Comparison of ENCODE assay signal across 8 cellular contexts in the genomic region with DNA sequence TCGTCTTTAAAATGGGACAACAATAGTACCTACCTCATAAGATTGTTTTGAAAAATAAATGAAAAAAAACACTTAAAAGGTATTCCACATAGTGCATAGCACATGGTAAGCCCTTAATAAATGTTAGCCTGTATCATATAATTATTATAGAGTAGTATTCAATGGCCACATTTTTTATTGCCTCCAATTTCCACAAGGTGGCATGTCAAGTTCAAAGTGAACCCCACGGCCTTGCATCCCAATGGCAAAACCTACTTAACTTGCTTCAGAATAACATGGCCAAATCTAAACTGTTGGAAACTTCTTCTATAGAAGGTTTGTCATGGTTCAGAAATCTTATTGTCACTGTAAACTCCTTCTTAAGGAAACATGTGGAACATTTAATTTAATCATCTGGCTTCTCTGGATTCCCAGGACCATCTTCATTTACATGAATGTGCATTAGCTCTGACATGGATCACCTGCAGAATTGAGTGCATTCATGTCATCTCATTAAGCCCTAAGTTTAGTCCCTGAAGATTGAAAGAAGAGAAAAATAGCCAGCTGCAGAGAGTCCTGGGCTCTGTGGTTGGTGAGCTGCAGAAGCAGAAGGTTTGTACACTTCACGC.
DNase-seq lines count a peak whose midpoint lies in the region; ATAC-seq and TF ChIP-seq lines count a peak whose summit lies in the region.

No MANE protein-coding gene starts in this region.

- H3K36me3 ChIP-seq in heart left ventricle = peaks cover 0 to 17% (median 0%) of the 10 kb centered on the region in 9 donors

- TF ChIP-seq EP300 in Ishikawa (IDR thresholded peaks at IDR 0.05; ENCODE audit: borderline replicate concordance) = no peak

- peaks cover 66% of the 10 kb centered on the region for H3K4me1 Mint-ChIP-seq in activated B cell treated with CpG ODN at 0.5 μM for 24 hours
- peaks cover 59% of the 10 kb centered on the region for H3K4me1 Mint-ChIP-seq in stimulated activated memory B cell treated with anti-CD40 and anti-IgM and Interleukin-4, amounts not matched to agents 10 μg/mL and 1 μg/mL and 100 μg/mL, for 72 hours

- H3K4me3 Mint-ChIP-seq in activated B cell treated with CpG ODN at 0.5 μM for 24 hours = peak overlapping the region; percentile 15
- no peak overlapping the region for H3K4me3 Mint-ChIP-seq in stimulated activated memory B cell treated with anti-CD40 and anti-IgM and Interleukin-4, amounts not matched to agents 10 μg/mL and 1 μg/mL and 100 μg/mL, for 72 hours

- H3K36me3 Mint-ChIP-seq in activated B cell treated with CpG ODN at 0.5 μM for 24 hours (ENCODE audit: low read depth) = no peaks in the 10 kb centered on the region
- no peaks in the 10 kb centered on the region for H3K36me3 Mint-ChIP-seq in stimulated activated memory B cell treated with anti-CD40 and anti-IgM and Interleukin-4, amounts not matched to agents 10 μg/mL and 1 μg/mL and 100 μg/mL, for 72 hours

- WGBS in heart left ventricle, 4 donors = 61 to 72% (median 68%) methylated on average over 3 of the region's 3 CpGs

- CTCF ChIA-PET in activated B cell treated with CpG ODN at 0.5 μM for 24 hours (lab: Charles Lee) = interaction anchor here (0.7 to 3.6 kb wide), 23 partner anchors 18 to 267 kb away, joined by 3 to 51 read pairs (median 4); a partner anchor contains a TSS

- H3K9me3 Mint-ChIP-seq in activated B cell treated with CpG ODN at 0.5 μM for 24 hours = no peaks in the 10 kb centered on the region
- no peaks in the 10 kb centered on the region for H3K9me3 Mint-ChIP-seq in stimulated activated memory B cell treated with anti-CD40 and anti-IgM and Interleukin-4, amounts not matched to agents 10 μg/mL and 1 μg/mL and 100 μg/mL, for 72 hours

- no peak for TF ChIP-seq POLR2A in heart left ventricle (IDR thresholded peaks at IDR 0.05)

- POLR2A ChIA-PET in activated B cell treated with CpG ODN at 0.5 μM for 24 hours (lab: Charles Lee) = interaction anchor here (0.5 to 7.7 kb wide), 13 partner anchors 17 to 257 kb away, joined by 3 to 102 read pairs (median 9); a partner anchor contains a TSS

- intact Hi-C loops in activated B cell treated with CpG ODN at 0.5 μM for 24 hours (cut with micrococcal nuclease) = loop anchor here (1.0 to 10.0 kb wide), 8 partner anchors 23 to 655 kb away; a partner anchor contains a TSS
- intact Hi-C loops in heart left ventricle (cut with DNase I) = loop anchor here in 9 of 10 donors (1.0 to 10.0 kb wide), 8 partner anchors 162 to 655 kb away; a partner anchor contains a TSS

- H3K27me3 Mint-ChIP-seq in activated B cell treated with CpG ODN at 0.5 μM for 24 hours = no peaks in the 10 kb centered on the region
- H3K27me3 Mint-ChIP-seq in stimulated activated memory B cell treated with anti-CD40 and anti-IgM and Interleukin-4, amounts not matched to agents 10 μg/mL and 1 μg/mL and 100 μg/mL, for 72 hours = no peaks in the 10 kb centered on the region

- TF ChIP-seq CTCF in GM10266 (IDR thresholded peaks at IDR 0.05; ENCODE audit: control insufficient read depth, insufficient read depth, low read depth, missing control alignments) = peak; percentile 61
- TF ChIP-seq CTCF in activated B cell treated with CpG ODN at 0.5 μM for 24 hours (IDR thresholded peaks at IDR 0.05) = peak; percentile 28
- peak; percentile 43 to 77 (median 67) for TF ChIP-seq CTCF in heart left ventricle (IDR thresholded peaks at IDR 0.05)

- in situ Hi-C loops in ACHN (cut with HindIII; ENCODE audit: low pct_ligation_motif_present, low pct_unique_long_range_greater_than_20kb, low sequenced_read_pairs) = loop anchor here (25.0 kb wide), 1 partner anchor 250 kb away; no protein-coding TSS in a partner anchor

- no peaks in the 10 kb centered on the region for H3K9me3 ChIP-seq in heart left ventricle

- TF ChIP-seq RAD21 in Ishikawa (IDR thresholded peaks at IDR 0.05; ENCODE audit: low read depth) = peak; percentile 66

- H3K4me1 ChIP-seq in heart left ventricle = peaks cover 0 to 30% (median 5%) of the 10 kb centered on the region in 12 donors

- ATAC-seq in activated B cell treated with CpG ODN at 0.5 μM for 24 hours (ENCODE audit: low read depth) = peak; percentile 28
- ATAC-seq in heart left ventricle = peak; percentile 53 to 81 (median 72)
- ATAC-seq in stimulated activated memory B cell treated with anti-CD40 and anti-IgM and Interleukin-4, amounts not matched to agents 10 μg/mL and 1 μg/mL and 100 μg/mL, for 72 hours = peak; percentile 57
- ATAC-seq in HG03039 (IDR thresholded peaks at IDR 0.05; ENCODE audit: unreplicated experiment) = no peak

- peak; percentile 62 for DNase-seq in ACHN
- DNase-seq in GM10266 (ENCODE audit: extremely low spot score) = peak; percentile 20
- no peak for DNase-seq in activated B cell treated with CpG ODN at 0.5 μM for 24 hours
- peak in 4 of 5 donors; percentile 29 to 41 (median 36) for DNase-seq in heart left ventricle
- no peak for DNase-seq in COLO668 (lab: John Stamatoyannopoulos, UW; ENCODE audit: unreplicated experiment)

- H3K27me3 ChIP-seq in heart left ventricle = no peaks in the 10 kb centered on the region

- no peak overlapping the region for H3K4me3 ChIP-seq in heart left ventricle

- peak overlapping the region; percentile 87 for H3K27ac Mint-ChIP-seq in activated B cell treated with CpG ODN at 0.5 μM for 24 hours
- peak overlapping the region; percentile 74 for H3K27ac Mint-ChIP-seq in stimulated activated memory B cell treated with anti-CD40 and anti-IgM and Interleukin-4, amounts not matched to agents 10 μg/mL and 1 μg/mL and 100 μg/mL, for 72 hours

- no peak overlapping the region for H3K27ac ChIP-seq in heart left ventricle

TF ChIP-seq in Ishikawa, 13 proteins besides CTCF, POLR2A, EP300 and RAD21:
- TF ChIP-seq, protein P1, sequence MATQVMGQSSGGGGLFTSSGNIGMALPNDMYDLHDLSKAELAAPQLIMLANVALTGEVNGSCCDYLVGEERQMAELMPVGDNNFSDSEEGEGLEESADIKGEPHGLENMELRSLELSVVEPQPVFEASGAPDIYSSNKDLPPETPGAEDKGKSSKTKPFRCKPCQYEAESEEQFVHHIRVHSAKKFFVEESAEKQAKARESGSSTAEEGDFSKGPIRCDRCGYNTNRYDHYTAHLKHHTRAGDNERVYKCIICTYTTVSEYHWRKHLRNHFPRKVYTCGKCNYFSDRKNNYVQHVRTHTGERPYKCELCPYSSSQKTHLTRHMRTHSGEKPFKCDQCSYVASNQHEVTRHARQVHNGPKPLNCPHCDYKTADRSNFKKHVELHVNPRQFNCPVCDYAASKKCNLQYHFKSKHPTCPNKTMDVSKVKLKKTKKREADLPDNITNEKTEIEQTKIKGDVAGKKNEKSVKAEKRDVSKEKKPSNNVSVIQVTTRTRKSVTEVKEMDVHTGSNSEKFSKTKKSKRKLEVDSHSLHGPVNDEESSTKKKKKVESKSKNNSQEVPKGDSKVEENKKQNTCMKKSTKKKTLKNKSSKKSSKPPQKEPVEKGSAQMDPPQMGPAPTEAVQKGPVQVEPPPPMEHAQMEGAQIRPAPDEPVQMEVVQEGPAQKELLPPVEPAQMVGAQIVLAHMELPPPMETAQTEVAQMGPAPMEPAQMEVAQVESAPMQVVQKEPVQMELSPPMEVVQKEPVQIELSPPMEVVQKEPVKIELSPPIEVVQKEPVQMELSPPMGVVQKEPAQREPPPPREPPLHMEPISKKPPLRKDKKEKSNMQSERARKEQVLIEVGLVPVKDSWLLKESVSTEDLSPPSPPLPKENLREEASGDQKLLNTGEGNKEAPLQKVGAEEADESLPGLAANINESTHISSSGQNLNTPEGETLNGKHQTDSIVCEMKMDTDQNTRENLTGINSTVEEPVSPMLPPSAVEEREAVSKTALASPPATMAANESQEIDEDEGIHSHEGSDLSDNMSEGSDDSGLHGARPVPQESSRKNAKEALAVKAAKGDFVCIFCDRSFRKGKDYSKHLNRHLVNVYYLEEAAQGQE (IDR thresholded peaks at IDR 0.05; ENCODE audit: low read depth) = no peak
- TF ChIP-seq, protein P2, sequence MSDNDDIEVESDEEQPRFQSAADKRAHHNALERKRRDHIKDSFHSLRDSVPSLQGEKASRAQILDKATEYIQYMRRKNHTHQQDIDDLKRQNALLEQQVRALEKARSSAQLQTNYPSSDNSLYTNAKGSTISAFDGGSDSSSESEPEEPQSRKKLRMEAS (IDR thresholded peaks at IDR 0.05) = no peak
- TF ChIP-seq TEAD4 (IDR thresholded peaks at IDR 0.05) (no peak), TAF1 (IDR thresholded peaks at IDR 0.05; ENCODE audit: low read depth) (no peak), CREB1 (IDR thresholded peaks at IDR 0.05; ENCODE audit: low read depth) (no peak), YY1 (IDR thresholded peaks at IDR 0.05; ENCODE audit: low read depth) (no peak), CEBPB (IDR thresholded peaks at IDR 0.05) (no peak), FOXM1 (IDR thresholded peaks at IDR 0.05; ENCODE audit: borderline replicate concordance, low read depth) (no peak), EGR1 (IDR thresholded peaks at IDR 0.05) (no peak), ZBTB7A (IDR thresholded peaks at IDR 0.05; ENCODE audit: low read depth) (no peak), NFIC (IDR thresholded peaks at IDR 0.05) (no peak), TCF12 (IDR thresholded peaks at IDR 0.05; ENCODE audit: low read depth) (no peak)
- TF ChIP-seq, protein P3, sequence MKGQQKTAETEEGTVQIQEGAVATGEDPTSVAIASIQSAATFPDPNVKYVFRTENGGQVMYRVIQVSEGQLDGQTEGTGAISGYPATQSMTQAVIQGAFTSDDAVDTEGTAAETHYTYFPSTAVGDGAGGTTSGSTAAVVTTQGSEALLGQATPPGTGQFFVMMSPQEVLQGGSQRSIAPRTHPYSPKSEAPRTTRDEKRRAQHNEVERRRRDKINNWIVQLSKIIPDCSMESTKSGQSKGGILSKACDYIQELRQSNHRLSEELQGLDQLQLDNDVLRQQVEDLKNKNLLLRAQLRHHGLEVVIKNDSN (IDR thresholded peaks at IDR 0.05) = no peak

Comparison
In these comparisons a context has a peak if more than half of its experiments do, and no peak if none do; other contexts are left out.
1. DNase-seq: peak in ACHN (single experiment), GM10266 (single experiment) and heart left ventricle (4 of 5); none in activated B cell treated with CpG ODN at 0.5 μM for 24 hours (single experiment) and COLO668 (single experiment).
2. Peak in every context shown above with its lines, with median percentiles within 50 percentile points of each other: CTCF ChIP-seq.